In the genomic region with DNA sequence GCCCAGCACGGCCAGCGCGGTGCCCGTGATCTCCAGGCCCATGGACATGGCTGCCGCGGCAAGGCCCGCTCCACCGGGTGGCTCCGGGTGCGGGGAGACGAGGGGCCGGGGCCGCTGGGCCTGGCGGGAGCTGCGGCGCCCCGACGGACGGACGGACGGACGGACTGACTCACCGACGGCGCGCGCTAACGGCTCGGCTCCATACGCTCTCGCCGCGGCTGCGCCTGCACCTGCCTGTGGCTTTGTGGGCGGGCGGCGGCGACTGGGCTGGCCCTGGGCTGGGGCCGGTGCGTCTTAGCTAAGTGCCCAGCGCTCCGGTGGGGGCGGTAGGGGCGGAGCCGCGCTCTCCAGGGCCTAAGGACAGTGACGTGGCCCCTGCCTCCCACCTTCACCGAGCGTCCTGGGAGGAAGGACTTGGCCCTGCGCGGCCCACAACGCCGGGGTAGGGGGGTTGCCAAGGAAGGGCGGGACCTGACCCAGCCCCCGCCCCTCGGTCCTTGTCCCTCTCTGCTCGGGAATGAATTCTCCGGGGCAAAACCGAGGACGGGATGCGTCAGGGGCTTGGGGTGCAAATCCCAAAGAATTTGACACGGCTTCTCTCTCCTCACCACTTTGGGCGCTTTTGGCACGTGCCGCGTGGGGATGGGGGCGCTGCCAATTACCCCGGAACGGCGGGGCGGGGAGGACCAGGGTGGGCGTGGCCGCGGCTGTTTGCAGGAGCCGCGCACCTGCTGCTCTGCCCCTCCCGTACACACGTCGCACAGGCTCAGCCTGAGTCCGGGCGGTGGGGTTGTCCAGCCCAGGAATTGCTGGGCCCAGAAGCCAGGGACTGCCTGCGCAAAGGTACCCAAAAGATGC, we compare ENCODE assay signal across 9 cellular contexts. TPM values are rescaled to one million over a fixed set of nuclear protein-coding genes. Genes with fewer than 3 reads are reported as not detected.
A peak's percentile ranks its signal among the peaks of the same experiment; 100 is the strongest.
DNase-seq lines count a peak whose midpoint lies in the region; ATAC-seq and TF ChIP-seq lines count a peak whose summit lies in the region.
"Had no signal": no experiment of that assay in that cellular context is flagged by ENCODE, and none has a peak within 500 bp of the region (broad histone marks: within the 10 kb centered on the region; RNA-seq: fewer than 3 reads in every experiment).

A gene with protein sequence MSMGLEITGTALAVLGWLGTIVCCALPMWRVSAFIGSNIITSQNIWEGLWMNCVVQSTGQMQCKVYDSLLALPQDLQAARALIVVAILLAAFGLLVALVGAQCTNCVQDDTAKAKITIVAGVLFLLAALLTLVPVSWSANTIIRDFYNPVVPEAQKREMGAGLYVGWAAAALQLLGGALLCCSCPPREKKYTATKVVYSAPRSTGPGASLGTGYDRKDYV (minus strand): TSS at position 269 of the 858 bp plus-strand sequence. CDS start 221 bp downstream, at position 48.

- peak within 1 kb of the TSS; percentile 95 for H3K4me2 ChIP-seq in HCT116 (ENCODE audit: low read length)

- TF ChIP-seq POLR2A in HCT116 (IDR thresholded peaks at IDR 0.05; ENCODE audit: borderline replicate concordance, extremely low read depth, insufficient read depth, insufficient read length) (no peak), body of pancreas (IDR thresholded peaks at IDR 0.05) (peak; percentile 95 to 98 (median 96))

- ATAC-seq in HCT116 (peak; percentile 94), body of pancreas (peak; percentile 93), upper lobe of right lung (peak; percentile 95), HG03469 (IDR thresholded peaks at IDR 0.05; ENCODE audit: unreplicated experiment) (no peak), GM18498 (IDR thresholded peaks at IDR 0.05; ENCODE audit: unreplicated experiment) (no peak)

- H3K9me2 ChIP-seq in HCT116 (ENCODE audit: insufficient read depth), result no peaks in the 10 kb centered on the region

- H2AFZ ChIP-seq in HCT116 (ENCODE audit: low read depth, low read length, poor library complexity, severe bottlenecking), result peak within 1 kb of the TSS; percentile 68

- H3K27ac ChIP-seq in HCT116 (ENCODE audit: low read depth, low read length) (peak within 1 kb of the TSS; percentile 78; the same call in 1 of the 2 replicates), body of pancreas (peak within 1 kb of the TSS; percentile 83 to 97 (median 92)), liver (ENCODE audit: low read depth in 1 of 2, low read length in 2 of 2) (peak within 1 kb of the TSS; percentile 91 to 94), upper lobe of right lung (peak within 1 kb of the TSS; percentile 70)
- H3K27ac ChIP-seq: neutrophil had no signal

- DNase-seq in HCT116 (ENCODE audit: low read depth, low spot score) (peak; percentile 73), NCI-H510A (lab: John Stamatoyannopoulos, UW) (peak; percentile 98), body of pancreas (peak; percentile 95 to 99 (median 98)), upper lobe of right lung (peak; percentile 95)

- TF ChIP-seq RAD21 in HCT116 (IDR thresholded peaks at IDR 0.05; ENCODE audit: low read depth), result no peak; the same call in 1 of the 2 replicates
- TF ChIP-seq RAD21 in liver (IDR thresholded peaks at IDR 0.05), result no peak

- H3K4me3 ChIP-seq in HCT116 (replicated peaks in 1 of 2; ENCODE audit: low read depth in 1 of 2, low read length in 2 of 2) (peak within 1 kb of the TSS; percentile 44 to 66), body of pancreas (peak within 1 kb of the TSS; percentile 13 to 58), liver (ENCODE audit: low read depth in 1 of 3, low read length in 3 of 3) (peak within 1 kb of the TSS; percentile 68 to 81 (median 72)), upper lobe of right lung (peak within 1 kb of the TSS; percentile 45)

- H3K4me1 ChIP-seq in HCT116 (ENCODE audit: control insufficient read depth in 1 of 2, insufficient read depth in 2 of 2, low read length in 2 of 2) (peaks cover 16 to 38% of the 10 kb centered on the region in 2 experiments; a peak in 3 of 4 replicates), body of pancreas (peaks cover 33% of the 10 kb centered on the region), liver (ENCODE audit: control insufficient read depth in 4 of 4, insufficient read depth in 4 of 4, low read length in 3 of 4) (peaks cover 20 to 58% (median 47%) of the 10 kb centered on the region in 4 donors), upper lobe of right lung (no peaks in the 10 kb centered on the region)

- TF ChIP-seq CTCF in HCT116 (IDR thresholded peaks at IDR 0.05 in 2 of 3, conservative IDR thresholded peaks at IDR 0.05 in 1 of 3; ENCODE audit: borderline replicate concordance in 1 of 3, insufficient read depth in 1 of 3, low read depth in 2 of 3, low read length in 2 of 3) (no peak), body of pancreas (IDR thresholded peaks at IDR 0.05) (peak in 1 of 7 experiments; percentile 2), liver (IDR thresholded peaks at IDR 0.05; ENCODE audit: low read depth, low read length, missing input control) (no peak), upper lobe of right lung (IDR thresholded peaks at IDR 0.05) (no peak)

- no peaks in the 10 kb centered on the region for H3K79me2 ChIP-seq in HCT116 (ENCODE audit: insufficient read depth, low read length)

- POLR2A ChIA-PET in HCT116 (lab: Charles Lee), result interaction anchor here (0.6 to 2.0 kb wide), 12 partner anchors 13 to 528 kb away, joined by 3 to 11 read pairs (median 4); partner anchors contain the start of genes ABHD11 and CLDN4

- RAD21 ChIA-PET in HCT116 (lab: Charles Lee; ENCODE audit: low non-redundant PET in 1 of 2, low total read pairs in 2 of 2, uncharacterized antibody in 2 of 2, unreplicated experiment in 2 of 2), result no interaction called here

- H3K9ac ChIP-seq in HCT116 (ENCODE audit: low read length), result peak within 1 kb of the TSS; percentile 50
- H3K9ac ChIP-seq in liver (ENCODE audit: low read depth in 1 of 2, low read length in 2 of 2), result peak within 1 kb of the TSS; percentile 28 to 54

- CTCF ChIA-PET in HCT116 (lab: Charles Lee), result no interaction called here

- BruUV-seq in HCT116 (replicated peaks; lab: Mats Ljungman, UMichigan), result TSS peak; percentile 74

- intact Hi-C loops in HCT116 (cut with micrococcal nuclease) (no loop called here), body of pancreas (cut with DNase I) (no loop called here), upper lobe of right lung (cut with DNase I) (no loop called here)

- WGBS in body of pancreas, 2 donors, result 0 to 1% methylated on average over 4 to 80 of the region's 82 CpGs
- 1% methylated on average over 82 of the region's 82 CpGs for WGBS in liver

- H3K27me3 ChIP-seq in HCT116 (ENCODE audit: insufficient read depth, low read length), result no peaks in the 10 kb centered on the region
- H3K27me3 ChIP-seq in body of pancreas, result no peaks in the 10 kb centered on the region
- H3K27me3 ChIP-seq in liver (ENCODE audit: control insufficient read depth in 4 of 4, insufficient read depth in 4 of 4, low read length in 3 of 4), result no peaks in the 10 kb centered on the region
- H3K27me3 ChIP-seq in upper lobe of right lung, result peaks cover 42% of the 10 kb centered on the region

- H3K36me3 ChIP-seq in HCT116 (ENCODE audit: control insufficient read depth in 1 of 2, insufficient read depth in 2 of 2, low read length in 2 of 2) (no peaks in the 10 kb centered on the region), body of pancreas (replicated peaks in 1 of 2; ENCODE audit: insufficient read depth in 1 of 2, low read depth in 2 of 2) (no peaks in the 10 kb centered on the region), liver (ENCODE audit: control insufficient read depth in 4 of 4, insufficient read depth in 3 of 4, low read depth in 1 of 4, low read length in 3 of 4) (no peaks in the 10 kb centered on the region), upper lobe of right lung (no peaks in the 10 kb centered on the region)
- H3K36me3 ChIP-seq: neutrophil had no signal

- H3K9me3 ChIP-seq in HCT116 (ENCODE audit: control insufficient read depth in 1 of 2, insufficient read depth in 1 of 2, low read depth in 1 of 2, low read length in 2 of 2), result no peaks in the 10 kb centered on the region
- H3K9me3 ChIP-seq in body of pancreas, result no peaks in the 10 kb centered on the region
- H3K9me3 ChIP-seq in liver (ENCODE audit: control insufficient read depth in 4 of 4, low read length in 3 of 4), result no peaks in the 10 kb centered on the region
- no peaks in the 10 kb centered on the region for H3K9me3 ChIP-seq in upper lobe of right lung
- H3K9me3 ChIP-seq: neutrophil had no signal

- no peaks in the 10 kb centered on the region for H4K20me1 ChIP-seq in HCT116 (ENCODE audit: insufficient read depth)

TF ChIP-seq in HCT116, 20 proteins besides CTCF, POLR2A, EP300 and RAD21 (continues in another document):
- TF ChIP-seq ELF1 (IDR thresholded peaks at IDR 0.05; ENCODE audit: borderline replicate concordance, low read depth) (no peak), ZFX (IDR thresholded peaks at IDR 0.05) (peak; percentile 64; the same call in 1 of the 2 replicates), SRF (IDR thresholded peaks at IDR 0.05; ENCODE audit: low read depth) (no peak), EGR1 (IDR thresholded peaks at IDR 0.05; ENCODE audit: low read depth) (peak; percentile 84), JUND (IDR thresholded peaks at IDR 0.05) (no peak), SIN3A (IDR thresholded peaks at IDR 0.05; ENCODE audit: low read depth) (no peak), MAX (IDR thresholded peaks at IDR 0.05) (peak; percentile 12; the same call in 1 of the 2 replicates), TCF7L2 (IDR thresholded peaks at IDR 0.05; ENCODE audit: borderline replicate concordance, extremely low read depth, insufficient read depth, insufficient read length) (peak; percentile 18)

TF ChIP-seq in liver, 16 proteins besides CTCF, POLR2A, EP300 and RAD21 (continues in another document):
- TF ChIP-seq ZBTB33 (IDR thresholded peaks at IDR 0.05), result no peak

RNA-seq across cellular contexts. Expression of the gene that starts here (rescaled TPM):
- total RNA-seq in HCT116 (2021; ENCODE audit: unreplicated experiment) (19.2 TPM), body of pancreas (100 to 1,000 TPM in 1 of 2 donors, 10 to 100 TPM in 1; 94.2 to 150 TPM), liver (10 to 100 TPM in 1 of 2 donors, 1 to 10 TPM in 1; 3.6 to 21.1 TPM), upper lobe of right lung (11.8 TPM)
- polyA plus RNA-seq in HCT116 (2012), result 41.6 and 56.2 TPM in 2 replicates
- 10 to 100 TPM; 24.7 to 43.0 TPM for polyA plus RNA-seq in liver
- total RNA-seq: SK-MEL-5 had no signal

Comparison
In these comparisons a context has a peak if more than half of its experiments do, and no peak if none do; other contexts are left out.
1. ATAC-seq: peak in HCT116 (single experiment), body of pancreas (single experiment) and upper lobe of right lung (single experiment); none in HG03469 (single experiment) and GM18498 (single experiment).
2. Peak in every context shown above with its lines, with median percentiles within 50 percentile points of each other: DNase-seq, H3K27ac ChIP-seq and H3K4me3 ChIP-seq.